In the genomic region with DNA sequence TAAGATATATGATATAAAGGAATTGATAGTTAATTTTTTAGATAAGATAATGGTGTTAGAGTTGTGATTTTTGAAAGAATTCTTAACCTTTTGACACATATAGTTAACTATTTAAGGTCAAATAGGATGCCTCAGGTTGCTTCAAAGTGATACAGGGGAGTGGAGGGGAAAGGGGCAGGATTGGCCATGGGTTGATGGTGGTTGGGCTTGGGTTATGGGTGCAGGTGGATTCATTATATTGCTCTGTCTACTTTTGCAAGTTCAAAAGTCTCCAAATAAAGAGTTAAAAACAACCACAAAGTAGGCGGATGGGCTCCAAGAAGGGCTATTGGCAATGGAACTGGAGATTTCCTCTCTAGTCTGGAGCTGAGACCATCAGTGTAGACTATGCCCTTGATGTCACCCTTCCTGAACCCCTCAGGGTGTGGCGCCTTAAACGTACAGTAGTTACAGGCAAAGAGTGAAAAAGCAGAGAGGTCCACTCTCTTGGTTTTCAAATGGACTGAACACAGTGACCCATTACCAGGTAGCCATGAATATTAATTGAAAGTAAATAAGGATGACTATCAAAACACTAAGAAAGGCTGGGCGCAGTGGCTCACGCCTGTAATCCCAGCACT, we compare ENCODE assay signal across 18 cellular contexts.
"Had no signal": no experiment of that assay in that cellular context is flagged by ENCODE, and none has a peak within 500 bp of the region (broad histone marks: within the 10 kb centered on the region; RNA-seq: fewer than 3 reads in every experiment).

No MANE protein-coding gene starts in this region.

- H3K36me3 ChIP-seq: breast epithelium had no signal

- H3K4me3 Mint-ChIP-seq: activated B cell treated with CpG ODN at 0.5 μM for 24 hours; activated CD4-positive, alpha-beta T cell treated with anti-CD3 and anti-CD28 coated beads, Interleukin-2, amount 10 ng/mL, durations not matched to agents 24 days and 14 days; nephron progenitor cell; stimulated activated naive CD8-positive, alpha-beta T cell treated with anti-CD3 and anti-CD28 coated beads, Interleukin-15, amount 100 ng/mL, for 72 hours had no signal

- H3K27ac Mint-ChIP-seq: activated CD4-positive, alpha-beta T cell treated with anti-CD3 and anti-CD28 coated beads, Interleukin-2, amount 10 ng/mL, durations not matched to agents 24 days and 14 days; progenitor cell of endocrine pancreas had no signal

- H3K4me3 ChIP-seq: ascending aorta, esophagus squamous epithelium, right atrium auricular region, skin epidermis, testis had no signal

- H3K9me3 Mint-ChIP-seq: activated B cell treated with CpG ODN at 0.5 μM for 24 hours; activated CD4-positive, alpha-beta T cell treated with anti-CD3 and anti-CD28 coated beads, Interleukin-2, amount 10 ng/mL, durations not matched to agents 24 days and 14 days; nephron progenitor cell; stimulated activated naive CD8-positive, alpha-beta T cell treated with anti-CD3 and anti-CD28 coated beads, Interleukin-15, amount 100 ng/mL, for 72 hours had no signal

- H3K27me3 ChIP-seq: ascending aorta, breast epithelium, right atrium auricular region, testis had no signal

- H3K4me1 Mint-ChIP-seq: activated CD4-positive, alpha-beta T cell treated with anti-CD3 and anti-CD28 coated beads, Interleukin-2, amount 10 ng/mL, durations not matched to agents 24 days and 14 days had no signal

- H3K27me3 Mint-ChIP-seq: activated B cell treated with CpG ODN at 0.5 μM for 24 hours; activated CD4-positive, alpha-beta T cell treated with anti-CD3 and anti-CD28 coated beads, Interleukin-2, amount 10 ng/mL, durations not matched to agents 24 days and 14 days; stimulated activated naive CD8-positive, alpha-beta T cell treated with anti-CD3 and anti-CD28 coated beads, Interleukin-15, amount 100 ng/mL, for 72 hours had no signal

- H3K9me3 ChIP-seq: ascending aorta, breast epithelium, esophagus squamous epithelium, right atrium auricular region, testis had no signal

- ATAC-seq: stimulated activated naive CD8-positive, alpha-beta T cell treated with anti-CD3 and anti-CD28 coated beads, Interleukin-15, amount 100 ng/mL, for 72 hours had no signal

- H3K27ac ChIP-seq: ascending aorta, esophagus squamous epithelium, skin epidermis, testis had no signal

- DNase-seq: activated B cell treated with CpG ODN at 0.5 μM for 24 hours; activated CD4-positive, alpha-beta T cell treated with anti-CD3 and anti-CD28 coated beads, Interleukin-2, amount 10 ng/mL, durations not matched to agents 24 days and 14 days; activated CD8-positive, alpha-beta memory T cell treated with anti-CD3 and anti-CD28 coated beads, Interleukin-2, amount 50 U/mL, for 48 hours; cerebellar nuclear complex; effector CD8-positive, alpha-beta T cell; esophagus squamous epithelium; hippocampal formation; mesenchymal stem cell; nephron progenitor cell; occipital lobe; stimulated activated naive CD8-positive, alpha-beta T cell treated with anti-CD3 and anti-CD28 coated beads, Interleukin-15, amount 100 ng/mL, for 72 hours; T-helper 2 cell; testis had no signal
